Comparison of ENCODE assay signal across 12 cellular contexts in genomic region chr12:15601210-15601800, GRCh38.
DNase-seq lines count a peak whose midpoint lies in the region; ATAC-seq and TF ChIP-seq lines count a peak whose summit lies in the region.
"Had no signal": no experiment of that assay in that cellular context is flagged by ENCODE, and none has a peak within 500 bp of the region (broad histone marks: within the 10 kb centered on the region; RNA-seq: fewer than 3 reads in every experiment).

No MANE protein-coding gene starts in this region.

- peaks cover 72% of the 10 kb centered on the region for H3K4me1 Mint-ChIP-seq in dendritic cell treated with granulocyte-macrophage colony-stimulating factor and Interleukin-4, amounts not matched to agents 40 ng/mL and 50 ng/mL, for 4 days (ENCODE audit: low read depth)

- H3K27ac Mint-ChIP-seq in dendritic cell treated with granulocyte-macrophage colony-stimulating factor and Interleukin-4, amounts not matched to agents 40 ng/mL and 50 ng/mL, for 4 days: peak overlapping the region; percentile 56

- ATAC-seq in omental fat pad (ENCODE audit: low FRiP score) (peak; percentile 53), GM19324 (IDR thresholded peaks at IDR 0.05; ENCODE audit: low FRiP score, unreplicated experiment) (no peak)

- peaks cover 21% of the 10 kb centered on the region for H3K36me3 Mint-ChIP-seq in dendritic cell treated with granulocyte-macrophage colony-stimulating factor and Interleukin-4, amounts not matched to agents 40 ng/mL and 50 ng/mL, for 4 days (ENCODE audit: low read depth)

- H3K4me3 Mint-ChIP-seq in dendritic cell treated with granulocyte-macrophage colony-stimulating factor and Interleukin-4, amounts not matched to agents 40 ng/mL and 50 ng/mL, for 4 days: no peak overlapping the region

- no peaks in the 10 kb centered on the region for H3K27me3 Mint-ChIP-seq in dendritic cell treated with granulocyte-macrophage colony-stimulating factor and Interleukin-4, amounts not matched to agents 40 ng/mL and 50 ng/mL, for 4 days

- DNase-seq in NOMO-1 treated with DMSO at 0.1 percent for 48 hours (lab: John Stamatoyannopoulos, UW; ENCODE audit: unreplicated experiment) (peak; percentile 15), NOMO-1 treated with dmso at 0.1 percent for 144 hours (lab: John Stamatoyannopoulos, UW; ENCODE audit: unreplicated experiment) (no peak), LHCN-M2 (ENCODE audit: low read depth) (peak; percentile 40), omental fat pad (ENCODE audit: low spot score) (no peak), C1 segment of cervical spinal cord (lab: John Stamatoyannopoulos, UW) (no peak), 8988T (no peak)
- DNase-seq: effector CD8-positive, alpha-beta T cell; islet precursor cell; KG1; NCI-H510A treated with DMSO at 0.1 percent for 48 hours had no signal

- no peak for TF ChIP-seq CTCF in omental fat pad (IDR thresholded peaks at IDR 0.05)

- H3K9me3 Mint-ChIP-seq in dendritic cell treated with granulocyte-macrophage colony-stimulating factor and Interleukin-4, amounts not matched to agents 40 ng/mL and 50 ng/mL, for 4 days: peaks cover 10% of the 10 kb centered on the region

- intact Hi-C loops in dendritic cell treated with granulocyte-macrophage colony-stimulating factor and Interleukin-4, amounts not matched to agents 40 ng/mL and 50 ng/mL, for 4 days (cut with micrococcal nuclease): loop anchor here (10.0 kb wide), 1 partner anchor 93 kb away; no protein-coding TSS in a partner anchor

Comparison
In these comparisons a context has a peak if more than half of its experiments do, and no peak if none do; other contexts are left out.
1. DNase-seq: peak in NOMO-1 treated with DMSO at 0.1 percent for 48 hours (single experiment) and LHCN-M2 (single experiment); none in NOMO-1 treated with dmso at 0.1 percent for 144 hours (single experiment), omental fat pad (single experiment), C1 segment of cervical spinal cord (0 of 14) and 8988T (single experiment).